ENCODE assay signal across 8 cellular contexts in the genomic region with DNA sequence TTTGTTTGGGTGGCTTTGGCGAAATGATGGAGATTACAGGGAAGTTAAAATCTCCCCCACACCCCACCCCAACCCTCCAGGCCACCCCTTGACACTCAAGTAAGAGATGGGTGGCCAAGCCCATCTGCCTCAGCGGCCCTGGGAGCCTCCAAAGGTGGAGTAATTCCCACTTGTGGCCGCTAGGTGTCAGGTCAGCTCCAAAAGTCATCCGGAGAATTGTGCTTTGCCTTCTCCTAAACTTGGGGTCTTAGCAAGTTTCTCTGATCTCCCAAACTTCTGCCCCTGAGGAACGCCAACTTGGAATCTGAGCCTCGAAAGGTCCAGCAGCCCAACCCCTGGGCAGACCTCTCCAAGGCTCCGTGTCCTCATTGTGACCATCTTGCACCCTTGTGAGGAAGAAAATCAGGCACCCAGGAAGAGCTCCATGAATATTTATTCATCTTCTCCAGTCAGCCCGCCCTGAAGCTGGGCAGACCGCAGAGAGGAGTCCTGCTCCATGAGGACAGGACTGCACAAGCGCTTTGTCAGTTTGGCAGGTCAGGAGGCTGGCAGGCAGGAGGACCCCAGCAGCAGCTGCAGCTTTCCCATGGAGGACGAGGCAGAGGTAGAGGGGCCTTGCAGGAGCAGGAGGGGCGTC. TPM values are rescaled to one million over a fixed set of nuclear protein-coding genes. Genes with fewer than 3 reads are reported as not detected.
DNase-seq lines count a peak whose midpoint lies in the region; ATAC-seq, FAIRE-seq and TF ChIP-seq lines count a peak whose summit lies in the region.

No MANE protein-coding gene starts in this region.

- H3K4me1 ChIP-seq in right atrium auricular region: peaks cover 0 to 3% of the 10 kb centered on the region in 2 donors
- no peaks in the 10 kb centered on the region for H3K4me1 ChIP-seq in small intestine (ENCODE audit: control insufficient read depth in 2 of 2, insufficient read depth in 1 of 2, low read depth in 1 of 2, low read length in 1 of 2)

- ATAC-seq in SK-N-SH treated with all-trans-retinoic acid at 6 μM for 48 hours: peak; percentile 71
- ATAC-seq in HG02759 (IDR thresholded peaks at IDR 0.05; ENCODE audit: unreplicated experiment): no peak

- H3K27me3 ChIP-seq in right atrium auricular region (no peaks in the 10 kb centered on the region), small intestine (ENCODE audit: control insufficient read depth in 2 of 2, insufficient read depth in 2 of 2, low read length in 2 of 2) (no peaks in the 10 kb centered on the region), MG63 (no peaks in the 10 kb centered on the region)

- H3K4me3 ChIP-seq in right atrium auricular region: no peak overlapping the region
- H3K4me3 ChIP-seq in small intestine (ENCODE audit: low read depth in 1 of 2, low read length in 2 of 2): no peak overlapping the region
- no peak overlapping the region for H3K4me3 ChIP-seq in MG63

- H3K36me3 ChIP-seq in right atrium auricular region (no peaks in the 10 kb centered on the region), small intestine (ENCODE audit: control insufficient read depth in 2 of 2, insufficient read depth in 2 of 2, low read length in 2 of 2) (no peaks in the 10 kb centered on the region), MG63 (no peaks in the 10 kb centered on the region)

- peak; percentile 87 to 94 for TF ChIP-seq CTCF in right atrium auricular region (IDR thresholded peaks at IDR 0.05)

- WGBS in small intestine, 3 donors: 25 to 32% (median 29%) methylated on average over 12 of the region's 12 CpGs

- no peaks in the 10 kb centered on the region for H3K9me3 ChIP-seq in right atrium auricular region
- H3K9me3 ChIP-seq in small intestine (ENCODE audit: control insufficient read depth, low read depth): no peaks in the 10 kb centered on the region
- H3K9me3 ChIP-seq in MG63: no peaks in the 10 kb centered on the region

- H3K27ac ChIP-seq in right atrium auricular region (no peak overlapping the region), small intestine (ENCODE audit: low read depth in 1 of 2, low read length in 1 of 2) (no peak overlapping the region)

- peak; percentile 42 for DNase-seq in DMS79 (lab: John Stamatoyannopoulos, UW)
- DNase-seq in HuH-7 (ENCODE audit: low spot score): peak; percentile 70
- peak; percentile 25 for DNase-seq in activated naive CD8-positive, alpha-beta T cell treated with anti-CD3 and anti-CD28 coated beads, Interleukin-2, amount 50 U/mL, for 16 hours (ENCODE audit: low read depth, low spot score)
- DNase-seq in right atrium auricular region (ENCODE audit: low spot score): peak; percentile 78
- DNase-seq in small intestine: peak; percentile 51
- DNase-seq in MG63: no peak

- FAIRE-seq in small intestine (lab: Jason Lieb, UNC): no peak

TF ChIP-seq in SK-N-SH treated with all-trans-retinoic acid at 6 μM for 48 hours, 23 proteins besides CTCF, POLR2A, EP300 and RAD21:
- TF ChIP-seq POU6F1 (CRISPR knock-in tag; IDR thresholded peaks at IDR 0.05; ENCODE audit: borderline replicate concordance, low read depth) (no peak), TOX (CRISPR knock-in tag; IDR thresholded peaks at IDR 0.05; ENCODE audit: borderline replicate concordance) (no peak), ZFP30 (CRISPR knock-in tag; IDR thresholded peaks at IDR 0.05) (no peak), OSR1 (CRISPR knock-in tag; IDR thresholded peaks at IDR 0.05) (no peak), ZNF565 (CRISPR knock-in tag; conservative IDR thresholded peaks at IDR 0.05; ENCODE audit: low read depth) (no peak), ESRRG (CRISPR knock-in tag; IDR thresholded peaks at IDR 0.05) (no peak), GLIS3 (CRISPR knock-in tag; IDR thresholded peaks at IDR 0.05) (no peak)
TF ChIP-seq in SK-N-SH treated with all-trans-retinoic acid at 6 μM for 48 hours: peak in this region for 0.

RNA-seq across cellular contexts. Expression of gene LRRC74A, which starts 46.7 kb away (rescaled TPM):
- not detected for total RNA-seq in right atrium auricular region
- not detected for polyA plus RNA-seq in small intestine
- total RNA-seq in MG63 (2014; rRNA removed; shearing (Covaris generic); ENCODE audit: low replicate concordance): not detected in 2 replicates
